ENCODE assay signal across 1 cellular context in genomic region chr3:98901465-98902174, GRCh38.
TF ChIP-seq lines count a peak whose summit lies in the region.

Gene DCBLD2 (minus strand): TSS chr3:98901695. CDS start chr3:98901326, 369 bp downstream.

TF ChIP-seq in HepG2, 621 proteins besides CTCF, POLR2A, EP300 and RAD21 (continued from another document and continues in another):
- TF ChIP-seq ZNF646 (CRISPR knock-in tag; IDR thresholded peaks at IDR 0.05): no peak
- peak; percentile 46 for TF ChIP-seq MED8 (CRISPR knock-in tag; IDR thresholded peaks at IDR 0.05; ENCODE audit: insufficient replicate concordance)
- TF ChIP-seq SRSF1 (optimal IDR thresholded peaks at IDR 0.05; ENCODE audit: low read depth, low read length): no peak
- TF ChIP-seq SMAD3 (CRISPR knock-in tag; IDR thresholded peaks at IDR 0.05): no peak
- TF ChIP-seq SYNCRIP (IDR thresholded peaks at IDR 0.05; ENCODE audit: insufficient read depth, low read depth, low read length): no peak
- TF ChIP-seq KLF13 (CRISPR knock-in tag; IDR thresholded peaks at IDR 0.05): no peak
- TF ChIP-seq KLF12 (CRISPR knock-in tag; IDR thresholded peaks at IDR 0.05; ENCODE audit: borderline replicate concordance): peak; percentile 29; the same call in 1 of the 2 replicates
- no peak for TF ChIP-seq ETV6 (CRISPR knock-in tag; conservative IDR thresholded peaks at IDR 0.05)
- peak; percentile 68 for TF ChIP-seq RFX5 (IDR thresholded peaks at IDR 0.05; ENCODE audit: low read depth, low read length)
- peak; percentile 97 for TF ChIP-seq SP4 (CRISPR knock-in tag; IDR thresholded peaks at IDR 0.05)
- no peak for TF ChIP-seq NCOA5 (CRISPR knock-in tag; IDR thresholded peaks at IDR 0.05)
- no peak for TF ChIP-seq E2F1 (CRISPR knock-in tag; IDR thresholded peaks at IDR 0.05)
- TF ChIP-seq ZNF674 (CRISPR knock-in tag; IDR thresholded peaks at IDR 0.05; ENCODE audit: low read depth): no peak
- peak; percentile 29 for TF ChIP-seq ZNF574 (CRISPR knock-in tag; IDR thresholded peaks at IDR 0.05)
- no peak for TF ChIP-seq PBX2 (CRISPR knock-in tag; IDR thresholded peaks at IDR 0.05)
- TF ChIP-seq IRF2 (CRISPR knock-in tag; IDR thresholded peaks at IDR 0.05): no peak
- TF ChIP-seq ZNF383 (CRISPR knock-in tag; IDR thresholded peaks at IDR 0.05; ENCODE audit: borderline replicate concordance): no peak
- TF ChIP-seq ZNF512 (CRISPR knock-in tag; IDR thresholded peaks at IDR 0.05): no peak
- peak; percentile 71 for TF ChIP-seq HNRNPLL (IDR thresholded peaks at IDR 0.05; ENCODE audit: low read depth, low read length, poor library complexity, severe bottlenecking)
- TF ChIP-seq RERE (CRISPR knock-in tag; IDR thresholded peaks at IDR 0.05; ENCODE audit: low read depth): 0 out of 2 replicates have a peak, but pooled peaks have one; percentile 24
- TF ChIP-seq ETS1 (CRISPR knock-in tag; IDR thresholded peaks at IDR 0.05): peak; percentile 8; the same call in 1 of the 2 replicates
- no peak for TF ChIP-seq ZNF205 (CRISPR knock-in tag; IDR thresholded peaks at IDR 0.05)
- TF ChIP-seq NR2F2 (IDR thresholded peaks at IDR 0.05; ENCODE audit: borderline replicate concordance, low read depth): no peak; the same call in 1 of the 2 replicates
- no peak for TF ChIP-seq ZNF878 (CRISPR knock-in tag; IDR thresholded peaks at IDR 0.05)
- TF ChIP-seq KAT2B (IDR thresholded peaks at IDR 0.05; ENCODE audit: borderline replicate concordance, low read depth, low read length): no peak
- peak; percentile 90 for TF ChIP-seq ELF1 (CRISPR knock-in tag; IDR thresholded peaks at IDR 0.05)
- TF ChIP-seq REL (CRISPR knock-in tag; conservative IDR thresholded peaks at IDR 0.05): no peak
- TF ChIP-seq STAT5B (CRISPR knock-in tag; IDR thresholded peaks at IDR 0.05): no peak
- 0 out of 2 replicates have a peak, but pooled peaks have one; percentile 37 for TF ChIP-seq ZNF614 (CRISPR knock-in tag; IDR thresholded peaks at IDR 0.05; ENCODE audit: borderline replicate concordance)
- peak; percentile 55; the same call in 1 of the 2 replicates for TF ChIP-seq SATB2 (CRISPR knock-in tag; IDR thresholded peaks at IDR 0.05)
- TF ChIP-seq POLR2G (IDR thresholded peaks at IDR 0.05; ENCODE audit: low read depth, low read length): peak; percentile 92
- TF ChIP-seq SKIL (CRISPR knock-in tag; IDR thresholded peaks at IDR 0.05; ENCODE audit: borderline replicate concordance): no peak
- no peak for TF ChIP-seq CHCHD3 (CRISPR knock-in tag; IDR thresholded peaks at IDR 0.05)
- no peak; the same call in 1 of the 2 replicates for TF ChIP-seq ZNF790 (CRISPR knock-in tag; IDR thresholded peaks at IDR 0.05; ENCODE audit: borderline replicate concordance)
- peak; percentile 68 for TF ChIP-seq RBM39 (IDR thresholded peaks at IDR 0.05; ENCODE audit: low read depth, low read length, poor library complexity, severe bottlenecking)
- TF ChIP-seq XBP1 (CRISPR knock-in tag; IDR thresholded peaks at IDR 0.05): no peak
- TF ChIP-seq PHF5A (CRISPR knock-in tag; IDR thresholded peaks at IDR 0.05; ENCODE audit: low read depth, unreplicated experiment): peak; percentile 42
